28 cellular contexts compared by ENCODE assay signal in the genomic region with DNA sequence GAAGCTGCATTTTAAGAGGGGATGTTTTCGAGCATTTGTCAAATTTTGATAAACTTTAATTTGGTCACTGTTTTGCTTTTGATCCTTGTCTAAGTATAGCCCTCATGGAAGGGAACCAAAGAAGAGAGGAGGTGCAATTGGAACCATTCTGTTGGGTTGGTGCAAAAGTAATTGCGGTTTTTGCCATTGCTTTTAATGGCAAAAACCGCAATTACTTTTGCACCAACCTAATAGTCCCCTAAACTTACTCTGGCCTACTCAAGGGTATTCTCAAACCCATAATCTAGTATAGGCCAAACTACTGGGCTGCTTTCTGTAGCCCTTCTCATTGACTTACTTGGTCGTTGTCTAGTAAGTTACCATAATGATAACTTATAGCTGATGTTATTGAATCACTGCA.
"Had no signal": no experiment of that assay in that cellular context is flagged by ENCODE, and none has a peak within 500 bp of the region (broad histone marks: within the 10 kb centered on the region; RNA-seq: fewer than 3 reads in every experiment).

No MANE protein-coding gene starts in this region.

- H3K4me2 ChIP-seq: neural progenitor cell, smooth muscle cell had no signal

- H3K27me3 ChIP-seq: neural progenitor cell, ovary, spleen, stomach, thyroid gland, tibial nerve, upper lobe of left lung, vagina had no signal

- H3K9me3 ChIP-seq: ovary, psoas muscle, stomach, thoracic aorta, thyroid gland, tibial nerve, upper lobe of left lung, vagina had no signal

- H3K27ac ChIP-seq: neural progenitor cell, ovary, parathyroid adenoma, psoas muscle, skin epidermis, spleen, stomach, thoracic aorta, thyroid gland, tibial nerve, upper lobe of left lung, vagina had no signal

- H3K4me3 ChIP-seq: neural progenitor cell, ovary, psoas muscle, skin epidermis, smooth muscle cell, spleen, stomach, thoracic aorta, thyroid gland, tibial nerve, upper lobe of left lung, vagina had no signal

- H3K36me3 ChIP-seq: neural progenitor cell, ovary, spleen, stomach, thoracic aorta, thyroid gland, tibial nerve, upper lobe of left lung, vagina had no signal

- H2AFZ ChIP-seq: neural progenitor cell, parathyroid adenoma had no signal

- H3K9ac ChIP-seq: neural progenitor cell, parathyroid adenoma had no signal

- H3K79me2 ChIP-seq: parathyroid adenoma had no signal

- DNase-seq: naive thymus-derived CD4-positive, alpha-beta T cell; natural killer cell; occipital lobe; ovary; posterior cingulate gyrus; psoas muscle; right cardiac atrium; spleen; stimulated activated CD4-positive, alpha-beta T cell treated with anti-CD3 and anti-CD28 coated beads, Interleukin-12 subunit alpha, Interleukin-12 subunit beta, amount 100 ng/mL, for 4 hours; stimulated activated CD4-positive, alpha-beta T cell treated with anti-CD3 and anti-CD28 coated beads, Interleukin-1b, Interleukin-23, amount 100 ng/mL, for 48 hours; stimulated activated CD4-positive, alpha-beta T cell treated with anti-CD3 and anti-CD28 coated beads, Interleukin-4, amount 100 ng/mL, for 1 hour; stimulated activated CD4-positive, alpha-beta T cell treated with anti-CD3 and anti-CD28 coated beads, Interleukin-4, amount 100 ng/mL, for 4 hours; stimulated activated CD8-positive, alpha-beta memory T cell treated with anti-CD3 and anti-CD28 coated beads, Interleukin-4, amount 100 ng/mL, for 48 hours; stimulated activated naive CD4-positive, alpha-beta T cell; stomach; thyroid gland; trophoblast cell; upper lobe of left lung had no signal

- ATAC-seq: naive thymus-derived CD4-positive, alpha-beta T cell; natural killer cell; psoas muscle; right cardiac atrium; sciatic nerve; stimulated activated memory B cell treated with anti-CD40 and anti-IgM and Interleukin-4, amounts not matched to agents 10 μg/mL and 1 μg/mL and 100 μg/mL, for 72 hours had no signal

- H3K4me1 ChIP-seq: neural progenitor cell, parathyroid adenoma, psoas muscle, spleen, stomach, thyroid gland, upper lobe of left lung, vagina had no signal

- FAIRE-seq: urothelium cell line had no signal
